ENCODE assay signal across 8 cellular contexts in the genomic region with DNA sequence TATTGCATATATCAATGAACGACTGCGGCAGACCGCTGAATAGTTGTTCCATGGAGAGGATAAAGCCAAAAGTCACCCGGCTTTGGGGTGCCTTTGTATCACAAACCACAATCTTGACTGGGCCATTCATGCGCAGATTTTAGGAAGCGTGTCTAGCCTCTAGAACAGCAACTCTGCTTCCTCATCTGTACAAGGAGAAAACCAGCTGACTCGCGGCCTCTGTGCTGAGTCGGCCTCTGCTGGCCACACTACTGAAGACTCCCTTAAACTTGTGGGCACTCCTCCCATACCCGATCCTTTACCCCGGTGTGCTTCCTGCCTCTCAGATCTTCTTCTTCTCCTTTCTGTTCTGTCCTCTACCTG. TPM values are rescaled to one million over a fixed set of nuclear protein-coding genes. Genes with fewer than 3 reads are reported as not detected.
A peak's percentile ranks its signal among the peaks of the same experiment; 100 is the strongest.
DNase-seq lines count a peak whose midpoint lies in the region; ATAC-seq, FAIRE-seq and TF ChIP-seq lines count a peak whose summit lies in the region.

No MANE protein-coding gene starts in this region.

- H3K4me3 ChIP-seq in PC-3 (ENCODE audit: low read length) (no peak overlapping the region), astrocyte of the spinal cord (ENCODE audit: low read depth, low read length) (no peak overlapping the region), small intestine (ENCODE audit: low read depth in 1 of 2, low read length in 2 of 2) (peak overlapping the region in 1 of 2 donors; percentile 50)

- BruUV-seq in PC-3 (replicated peaks; lab: Mats Ljungman, UMichigan): no TSS peak

- H3F3A ChIP-seq in PC-3 (ENCODE audit: low read length, unreplicated experiment): no peaks in the 10 kb centered on the region

- no peaks in the 10 kb centered on the region for H3K9me3 ChIP-seq in PC-3 (ENCODE audit: low read length)
- H3K9me3 ChIP-seq in small intestine (ENCODE audit: control insufficient read depth, low read depth): no peaks in the 10 kb centered on the region

- H3K27me3 ChIP-seq in PC-3 (ENCODE audit: low read length) (no peaks in the 10 kb centered on the region), small intestine (ENCODE audit: control insufficient read depth in 2 of 2, insufficient read depth in 2 of 2, low read length in 2 of 2) (no peaks in the 10 kb centered on the region)

- 18 to 25% (median 20%) methylated on average over 11 of the region's 11 CpGs for WGBS in small intestine, 3 donors

- CTCF ChIA-PET in PC-3 (lab: Charles Lee): no interaction called here
- CTCF ChIA-PET in RWPE1 (lab: Yijun Ruan, JAX): no interaction called here

- no peak for FAIRE-seq in small intestine (lab: Jason Lieb, UNC)

- intact Hi-C loops in PC-3 (cut with micrococcal nuclease): no loop called here

- peak; percentile 58 for ATAC-seq in GM18502 (IDR thresholded peaks at IDR 0.05; ENCODE audit: poor library complexity, unreplicated experiment)
- ATAC-seq in HG02759 (IDR thresholded peaks at IDR 0.05; ENCODE audit: unreplicated experiment): peak; percentile 46
- peak; percentile 44; the same call in 1 of the 2 replicates for ATAC-seq in PC-3

- no peaks in the 10 kb centered on the region for H3K4me1 ChIP-seq in PC-3 (ENCODE audit: insufficient read depth, low read length)
- H3K4me1 ChIP-seq in small intestine (ENCODE audit: control insufficient read depth in 2 of 2, insufficient read depth in 1 of 2, low read depth in 1 of 2, low read length in 1 of 2): no peaks in the 10 kb centered on the region

- in situ Hi-C loops in astrocyte of the spinal cord (cut with HindIII; ENCODE audit: low sequenced_read_pairs): no loop called here

- no peak overlapping the region for H3K9ac ChIP-seq in PC-3 (ENCODE audit: low read length)

- DNase-seq in PC-3 (no peak), astrocyte of the spinal cord (ENCODE audit: low read depth, low spot score) (peak; percentile 52), iPS-NIHi7 (ENCODE audit: extremely low spot score) (peak; percentile 63), small intestine (peak; percentile 57), H4 (ENCODE audit: low spot score) (no peak), RWPE1 (ENCODE audit: low spot score) (no peak)

- POLR2A ChIA-PET in PC-3 (lab: Charles Lee; ENCODE audit: unreplicated experiment) (no interaction called here), RWPE1 (lab: Yijun Ruan, JAX; ENCODE audit: low non-redundant PET) (no interaction called here)

- H3K27ac ChIP-seq in PC-3 (ENCODE audit: low read length) (no peak overlapping the region), small intestine (ENCODE audit: low read depth in 1 of 2, low read length in 1 of 2) (no peak overlapping the region), RWPE1 (no peak overlapping the region)

- no peaks in the 10 kb centered on the region for H4K20me1 ChIP-seq in PC-3 (ENCODE audit: low read length)

- H3K79me2 ChIP-seq in PC-3 (ENCODE audit: low read length): no peaks in the 10 kb centered on the region

- H3K9me2 ChIP-seq in PC-3 (replicated peaks; ENCODE audit: low read length): no peaks in the 10 kb centered on the region

- peak; percentile 12; the same call in 1 of the 2 replicates for TF ChIP-seq CTCF in PC-3 (conservative IDR thresholded peaks at IDR 0.05; ENCODE audit: low read depth, low read length)
- TF ChIP-seq CTCF in astrocyte of the spinal cord (IDR thresholded peaks at IDR 0.05; ENCODE audit: low read depth, low read length): peak; percentile 35
- no peak for TF ChIP-seq CTCF in RWPE1 (conservative IDR thresholded peaks at IDR 0.05; ENCODE audit: low read depth)

- no peak overlapping the region for H3K4me2 ChIP-seq in PC-3 (ENCODE audit: low read length)

- H3K36me3 ChIP-seq in PC-3 (ENCODE audit: low read depth, low read length) (no peaks in the 10 kb centered on the region), small intestine (ENCODE audit: control insufficient read depth in 2 of 2, insufficient read depth in 2 of 2, low read length in 2 of 2) (no peaks in the 10 kb centered on the region)

- no peak overlapping the region for H2AFZ ChIP-seq in PC-3 (ENCODE audit: low read length)

RNA-seq across cellular contexts. Expression of a gene that starts 0.9 kb away (rescaled TPM):
- not detected in 2 replicates for total RNA-seq in PC-3 (2014; rRNA removed)
- under 1 TPM; 0.19 to 0.89 (median 0.81) TPM for polyA plus RNA-seq in small intestine
- total RNA-seq in H4 (2014; rRNA removed; shearing (Covaris generic)): 0.10 TPM in 1 of 2 replicates, not detected in the other

RNA-seq across cellular contexts. Expression of a gene that starts 10.4 kb away (rescaled TPM):
- total RNA-seq in PC-3 (2014; rRNA removed): 16.9 and 18.5 TPM in 2 replicates
- polyA plus RNA-seq in small intestine: 10 to 100 TPM in 1 of 3 donors, 1 to 10 TPM in 2; 7.8 to 16.3 (median 8.8) TPM
- 2.7 and 7.6 TPM in 2 replicates for total RNA-seq in H4 (2014; rRNA removed; shearing (Covaris generic))

RNA-seq across cellular contexts. Expression of a gene that starts 49.3 kb away (rescaled TPM):
- total RNA-seq in PC-3 (2014; rRNA removed): 0.44 and 1.8 TPM in 2 replicates
- polyA plus RNA-seq in small intestine: 100 to 1,000 TPM in 2 of 3 donors, 10 to 100 TPM in 1; 57.6 to 266 (median 191) TPM
- not detected in 2 replicates for total RNA-seq in H4 (2014; rRNA removed; shearing (Covaris generic))

Comparison
In these comparisons a context has a peak if more than half of its experiments do, and no peak if none do; other contexts are left out.
1. DNase-seq: peak in astrocyte of the spinal cord (single experiment), iPS-NIHi7 (single experiment) and small intestine (single experiment); none in PC-3 (single experiment), H4 (single experiment) and RWPE1 (single experiment).
2. Peak in every context shown above with its lines, with median percentiles within 50 percentile points of each other: ATAC-seq.